ENCODE assay signal across 18 cellular contexts in the genomic region with DNA sequence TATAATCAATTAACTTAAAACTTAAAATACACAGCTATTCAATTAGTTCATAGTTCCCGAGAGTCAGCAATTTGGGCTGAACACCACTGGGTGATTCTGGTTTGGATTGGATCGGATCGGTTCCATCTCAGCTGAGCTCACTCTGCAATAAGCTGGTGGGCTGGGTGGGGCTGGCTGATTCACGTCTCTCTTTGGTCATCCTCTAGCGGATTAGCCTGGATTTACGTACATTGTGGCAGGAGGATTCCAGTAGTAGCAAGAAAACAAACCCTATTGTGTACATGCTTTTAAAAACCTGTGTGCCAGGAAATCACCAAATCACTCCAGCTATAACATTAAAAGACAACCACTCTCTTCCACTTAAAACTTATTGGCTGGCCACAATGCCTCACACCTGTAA. TPM values are rescaled to one million over a fixed set of nuclear protein-coding genes. Genes with fewer than 3 reads are reported as not detected.
A peak's percentile ranks its signal among the peaks of the same experiment; 100 is the strongest.
DNase-seq lines count a peak whose midpoint lies in the region; ATAC-seq, FAIRE-seq and TF ChIP-seq lines count a peak whose summit lies in the region.
"Had no signal": no experiment of that assay in that cellular context is flagged by ENCODE, and none has a peak within 500 bp of the region (broad histone marks: within the 10 kb centered on the region; RNA-seq: fewer than 3 reads in every experiment).

No MANE protein-coding gene starts in this region.

- H3K4me2 ChIP-seq in GM23248 (ENCODE audit: unreplicated experiment), result no peak overlapping the region
- no peak overlapping the region for H3K4me2 ChIP-seq in GM12878 (ENCODE audit: control insufficient read depth, insufficient read depth)
- H3K4me2 ChIP-seq: BLaER1 had no signal

- no peaks in the 10 kb centered on the region; the same call in none of the 2 replicates for H3K27me3 ChIP-seq in GM23248 (replicated peaks; ENCODE audit: insufficient read depth)
- no peaks in the 10 kb centered on the region for H3K27me3 ChIP-seq in HAP-1 (ENCODE audit: low read depth)
- no peaks in the 10 kb centered on the region for H3K27me3 ChIP-seq in GM12878 (replicated peaks in 1 of 2; ENCODE audit: control insufficient read depth in 2 of 2, insufficient read depth in 2 of 2, low read length in 1 of 2)
- no peaks in the 10 kb centered on the region for H3K27me3 ChIP-seq in left lung
- no peaks in the 10 kb centered on the region for H3K27me3 ChIP-seq in MG63
- H3K27me3 ChIP-seq: BLaER1 had no signal

- SMC1A ChIA-PET in GM12878 (lab: Charles Lee; ENCODE audit: uncharacterized antibody, unreplicated experiment), result no interaction called here

- POLR2A ChIA-PET in GM12878 (lab: Charles Lee), result no interaction called here

- BruUV-seq in GM12878 (replicated peaks; lab: Mats Ljungman, UMichigan), result no TSS peak

- H3K79me2 ChIP-seq in GM23248 (ENCODE audit: insufficient read depth) (no peaks in the 10 kb centered on the region), GM12878 (ENCODE audit: control insufficient read depth, insufficient read depth, low read length) (no peaks in the 10 kb centered on the region)

- TF ChIP-seq POLR2A in GM12878 (IDR thresholded peaks at IDR 0.05; ENCODE audit: low read depth, low read length), result no peak

- H4K20me1 ChIP-seq in GM23248 (ENCODE audit: insufficient read depth), result no peaks in the 10 kb centered on the region
- no peaks in the 10 kb centered on the region for H4K20me1 ChIP-seq in GM12878 (ENCODE audit: control insufficient read depth, insufficient read depth)
- H4K20me1 ChIP-seq: BLaER1 had no signal

- RAD21 ChIA-PET in GM12878 (lab: Charles Lee; ENCODE audit: unreplicated experiment), result no interaction called here

- no peak overlapping the region for H3K4me3 ChIP-seq in GM23248
- H3K4me3 ChIP-seq in HAP-1, result no peak overlapping the region
- no peak overlapping the region for H3K4me3 ChIP-seq in GM12878
- H3K4me3 ChIP-seq in left lung, result no peak overlapping the region
- no peak overlapping the region for H3K4me3 ChIP-seq in MG63
- H3K4me3 ChIP-seq: BLaER1 had no signal

- CTCF ChIA-PET in GM12878 (lab: Yijun Ruan, JAX), result no interaction called here
- CTCF ChIA-PET in activated naive CD4-positive, alpha-beta T cell treated with anti-CD3 and anti-CD28 coated beads for 36 hours (lab: Charles Lee), result no interaction called here

- no peak for TF ChIP-seq RAD21 in GM12878 (IDR thresholded peaks at IDR 0.05; ENCODE audit: insufficient read depth, low read depth, low read length)

- H3K4me1 Mint-ChIP-seq in activated naive CD4-positive, alpha-beta T cell treated with anti-CD3 and anti-CD28 coated beads for 36 hours (ENCODE audit: low read depth), result no peaks in the 10 kb centered on the region

- H3K9me2 ChIP-seq in GM23248 (ENCODE audit: insufficient read depth), result no peaks in the 10 kb centered on the region

- no peaks in the 10 kb centered on the region for H3K9me3 Mint-ChIP-seq in activated naive CD4-positive, alpha-beta T cell treated with anti-CD3 and anti-CD28 coated beads for 36 hours

- H3K27me3 Mint-ChIP-seq in activated naive CD4-positive, alpha-beta T cell treated with anti-CD3 and anti-CD28 coated beads for 36 hours (ENCODE audit: low read depth), result no peaks in the 10 kb centered on the region

- DNase-seq in GM23248, result peak; percentile 7
- peak; percentile 67 to 74 for DNase-seq in HAP-1 (ENCODE audit: low spot score in 2 of 2)
- DNase-seq in GM12878 (ENCODE audit: low read depth, low spot score), result no peak
- DNase-seq in activated naive CD4-positive, alpha-beta T cell treated with anti-CD3 and anti-CD28 coated beads for 36 hours, result no peak
- no peak for DNase-seq in left lung
- no peak for DNase-seq in MG63
- DNase-seq in H4 (ENCODE audit: low spot score), result no peak
- DNase-seq: 8988T; AML-193; Caco-2; CD8-positive, alpha-beta memory T cell; DMS53; GF-D8 had no signal

- no peak overlapping the region for H3K4me3 Mint-ChIP-seq in activated naive CD4-positive, alpha-beta T cell treated with anti-CD3 and anti-CD28 coated beads for 36 hours
- H3K4me3 Mint-ChIP-seq: IgD-negative memory B cell had no signal

- no peak for FAIRE-seq in GM12878 (lab: Jason Lieb, UNC)

- no peak for ATAC-seq in GM12878
- ATAC-seq in esophagus mucosa, result peak; percentile 55
- ATAC-seq in left lung, result no peak
- ATAC-seq: HCT116 had no signal

- intact Hi-C loops in GM12878 (cut with micrococcal nuclease; ENCODE audit: unreplicated experiment), result no loop called here
- intact Hi-C loops in activated naive CD4-positive, alpha-beta T cell treated with anti-CD3 and anti-CD28 coated beads for 36 hours (cut with micrococcal nuclease), result no loop called here
- intact Hi-C loops in left lung (cut with DNase I), result no loop called here

- 33 to 44% methylated on average over 6 of the region's 6 CpGs for WGBS in GM23248 (ENCODE audit: low coverage in 1 of 2, low lambda C conversion rate in 2 of 2, missing lambda C conversion rate in 2 of 2), 2 experiments
- WGBS in GM12878 (ENCODE audit: insufficient coverage, insufficient replicate concordance, low lambda C conversion rate, missing lambda C conversion rate), result 70% methylated on average over 6 of the region's 6 CpGs

- H3K9ac ChIP-seq in GM23248 (no peak overlapping the region), GM12878 (ENCODE audit: control insufficient read depth, insufficient read depth, low read length) (no peak overlapping the region)
- H3K9ac ChIP-seq: BLaER1 had no signal

- H3K27ac ChIP-seq in GM23248 (no peak overlapping the region), GM12878 (ENCODE audit: control insufficient read depth, insufficient read depth) (0 out of 2 replicates have a peak overlapping the region, but pooled peaks have one; percentile 20), left lung (no peak overlapping the region)
- H3K27ac ChIP-seq: BLaER1 had no signal

- H2AFZ ChIP-seq in GM23248 (no peak overlapping the region), GM12878 (ENCODE audit: control insufficient read depth, low read depth, low read length) (no peak overlapping the region)

- H3K36me3 Mint-ChIP-seq in activated naive CD4-positive, alpha-beta T cell treated with anti-CD3 and anti-CD28 coated beads for 36 hours (ENCODE audit: low read depth), result no peaks in the 10 kb centered on the region
- H3K36me3 Mint-ChIP-seq: CD8-positive, alpha-beta memory T cell had no signal

- no peaks in the 10 kb centered on the region for H3K36me3 ChIP-seq in GM23248 (ENCODE audit: low read depth)
- H3K36me3 ChIP-seq in HAP-1 (replicated peaks), result no peaks in the 10 kb centered on the region
- H3K36me3 ChIP-seq in GM12878 (ENCODE audit: control insufficient read depth in 2 of 2, insufficient read depth in 2 of 2, low read length in 1 of 2), result no peaks in the 10 kb centered on the region
- no peaks in the 10 kb centered on the region for H3K36me3 ChIP-seq in left lung
- no peaks in the 10 kb centered on the region for H3K36me3 ChIP-seq in MG63
- H3K36me3 ChIP-seq: BLaER1 had no signal

- TF ChIP-seq EP300 in GM12878 (IDR thresholded peaks at IDR 0.05; ENCODE audit: borderline replicate concordance in 1 of 2, control insufficient read depth in 1 of 2, low read depth in 2 of 2, low read length in 2 of 2), result no peak

- no peaks in the 10 kb centered on the region for H3K9me3 ChIP-seq in GM23248 (ENCODE audit: low read depth)
- no peaks in the 10 kb centered on the region for H3K9me3 ChIP-seq in HAP-1
- H3K9me3 ChIP-seq in GM12878 (replicated peaks; ENCODE audit: control insufficient read depth, insufficient read depth, low read length), result no peaks in the 10 kb centered on the region
- no peaks in the 10 kb centered on the region for H3K9me3 ChIP-seq in left lung
- H3K9me3 ChIP-seq in MG63, result no peaks in the 10 kb centered on the region

- no peak overlapping the region for H3K27ac Mint-ChIP-seq in activated naive CD4-positive, alpha-beta T cell treated with anti-CD3 and anti-CD28 coated beads for 36 hours
- H3K27ac Mint-ChIP-seq: IgD-negative memory B cell had no signal

- TF ChIP-seq CTCF in GM12878 (IDR thresholded peaks at IDR 0.05 in 2 of 3, conservative IDR thresholded peaks at IDR 0.05 in 1 of 3; ENCODE audit: control insufficient read depth in 2 of 3, extremely low read depth in 1 of 3, insufficient read depth in 1 of 3, low read depth in 3 of 3, low read length in 3 of 3) (no peak), left lung (IDR thresholded peaks at IDR 0.05) (no peak)

- H3F3A ChIP-seq in GM23248 (ENCODE audit: insufficient read depth), result no peaks in the 10 kb centered on the region

- in situ Hi-C loops in GM23248 (cut with MboI), result no loop called here
- in situ Hi-C loops in HAP-1 (cut with MboI; ENCODE audit: low sequenced_read_pairs), result no loop called here
- in situ Hi-C loops in GM12878 (cut with MboI), result no loop called here

- H3K4me1 ChIP-seq in GM23248 (ENCODE audit: insufficient read depth) (no peaks in the 10 kb centered on the region), HAP-1 (peaks cover 6% of the 10 kb centered on the region), GM12878 (ENCODE audit: control insufficient read depth, insufficient read depth, low read length) (peaks cover 34% of the 10 kb centered on the region), left lung (no peaks in the 10 kb centered on the region)
- H3K4me1 ChIP-seq: Caco-2 had no signal

RNA-seq across cellular contexts. Expression of a gene that starts 3.2 kb away (rescaled TPM):
- total RNA-seq in GM23248 (2014; rRNA removed; shearing (Covaris generic)), result not detected in 2 replicates
- polyA plus RNA-seq in GM23248 (2016; fragmentation: Nextera tagmentation; extraction: Ambion mirVana), result not detected in 2 replicates
- not detected in 2 replicates for total RNA-seq in GM12878 (2013; cell fraction: nucleolus; rRNA removed)
- total RNA-seq in GM12878 (2014; rRNA removed), result 2.4 and 5.5 TPM in 2 replicates
- 6.5 and 7.1 TPM in 2 replicates for total RNA-seq in GM12878 (2014; rRNA removed; fragmentation: Illumina TruSeq; extraction: Trizol)
- total RNA-seq in GM12878 (2021), result 3.7 and 3.8 TPM in 2 replicates
- 2.1 TPM for polyA plus RNA-seq in GM12878 (2011; ENCODE audit: low read depth)
- 0.38 and 0.84 TPM in 2 replicates for polyA plus RNA-seq in GM12878 (2011; rRNA removed)
- 0.19 and 0.62 TPM in 2 replicates for polyA plus RNA-seq in GM12878 (2011; cell fraction: cytosol; rRNA removed)
- polyA plus RNA-seq in GM12878 (2011; cell fraction: nucleus; rRNA removed), result 0.13 and 0.23 TPM in 2 replicates
- 0.98 and 2.3 TPM in 2 replicates for polyA plus RNA-seq in GM12878 (2012)
- 5.0 and 5.3 TPM in 2 replicates for polyA plus RNA-seq in GM12878 (2014; fragmentation: Illumina TruSeq; extraction: Trizol)
- 10 to 100 TPM in 1 of 2 experiments, 1 to 10 TPM in 1; 9.9 to 12.2 TPM for polyA plus RNA-seq in GM12878 (2014; fragmentation: Nextera tagmentation; extraction: Ambion mirVana)
- polyA plus RNA-seq in GM12878 (2014; rRNA removed), result 2.7 and 3.5 TPM in 2 replicates
- polyA plus RNA-seq in GM12878 (2016; fragmentation: Nextera tagmentation; extraction: Ambion mirVana), result 1 to 10 TPM; 1.2 to 1.9 TPM
- 0.57 and 0.95 TPM in 2 replicates for polyA minus RNA-seq in GM12878 (2011; rRNA and poly(A)+ RNA removed)
- not detected in 2 replicates for polyA minus RNA-seq in GM12878 (2011; cell fraction: cytosol; rRNA and poly(A)+ RNA removed)
- polyA minus RNA-seq in GM12878 (2011; cell fraction: nucleus; rRNA and poly(A)+ RNA removed), result not detected in 2 replicates
- not detected for total RNA-seq in esophagus mucosa
- total RNA-seq in activated naive CD4-positive, alpha-beta T cell treated with anti-CD3 and anti-CD28 coated beads for 36 hours, result not detected
- not detected for total RNA-seq in left lung
- not detected in 2 replicates for total RNA-seq in MG63 (2014; rRNA removed; shearing (Covaris generic); ENCODE audit: low replicate concordance)
- total RNA-seq in H4 (2014; rRNA removed; shearing (Covaris generic)), result not detected in 2 replicates
- total RNA-seq: Caco-2; CD8-positive, alpha-beta memory T cell; HT-29 had no signal
- polyA plus RNA-seq: CD8-positive, alpha-beta memory T cell had no signal

RNA-seq across cellular contexts. Expression of a gene that starts 14.7 kb away (rescaled TPM):
- total RNA-seq in GM23248 (2014; rRNA removed; shearing (Covaris generic)), result not detected in 2 replicates
- polyA plus RNA-seq in GM23248 (2016; fragmentation: Nextera tagmentation; extraction: Ambion mirVana) (not detected in 2 replicates), GM12878 (2011; rRNA removed) (not detected in 2 replicates), GM12878 (2014; fragmentation: Illumina TruSeq; extraction: Trizol) (not detected in 2 replicates), GM12878 (2014; fragmentation: Nextera tagmentation; extraction: Ambion mirVana) (not detected), GM12878 (2014; rRNA removed) (not detected in 2 replicates), GM12878 (2016; fragmentation: Nextera tagmentation; extraction: Ambion mirVana) (not detected)
- not detected in 2 replicates for total RNA-seq in GM12878 (2013; cell fraction: nucleolus; rRNA removed)
- total RNA-seq in GM12878 (2014; rRNA removed) (not detected in 2 replicates), GM12878 (2014; rRNA removed; fragmentation: Illumina TruSeq; extraction: Trizol) (not detected in 2 replicates), GM12878 (2021) (not detected in 2 replicates), esophagus mucosa (not detected), left lung (not detected)
- not detected for polyA plus RNA-seq in GM12878 (2011; ENCODE audit: low read depth)
- polyA plus RNA-seq in GM12878 (2011; cell fraction: cytosol; rRNA removed), result not detected in 2 replicates
- not detected in 2 replicates for polyA plus RNA-seq in GM12878 (2011; cell fraction: nucleus; rRNA removed)
- polyA plus RNA-seq in GM12878 (2012), result not detected in 2 replicates
- not detected in 2 replicates for polyA minus RNA-seq in GM12878 (2011; rRNA and poly(A)+ RNA removed)
- not detected in 2 replicates for polyA minus RNA-seq in GM12878 (2011; cell fraction: cytosol; rRNA and poly(A)+ RNA removed)
- not detected in 2 replicates for polyA minus RNA-seq in GM12878 (2011; cell fraction: nucleus; rRNA and poly(A)+ RNA removed)
- not detected for total RNA-seq in activated naive CD4-positive, alpha-beta T cell treated with anti-CD3 and anti-CD28 coated beads for 36 hours
- total RNA-seq in MG63 (2014; rRNA removed; shearing (Covaris generic); ENCODE audit: low replicate concordance), result not detected in 2 replicates
- not detected in 2 replicates for total RNA-seq in H4 (2014; rRNA removed; shearing (Covaris generic))
- total RNA-seq: Caco-2; CD8-positive, alpha-beta memory T cell; HT-29 had no signal
- polyA plus RNA-seq: CD8-positive, alpha-beta memory T cell; IgD-negative memory B cell had no signal

RNA-seq across cellular contexts. Expression of a gene that starts 38.9 kb away (rescaled TPM):
- total RNA-seq in GM23248 (2014; rRNA removed; shearing (Covaris generic)), result 0.13 TPM in 1 of 2 replicates, not detected in the other
- 0.13 TPM in 1 of 2 replicates, not detected in the other for polyA plus RNA-seq in GM23248 (2016; fragmentation: Nextera tagmentation; extraction: Ambion mirVana)
- total RNA-seq in GM12878 (2013; cell fraction: nucleolus; rRNA removed), result 0.10 and 0.25 TPM in 2 replicates
- total RNA-seq in GM12878 (2014; rRNA removed), result not detected in 2 replicates
- not detected in 2 replicates for total RNA-seq in GM12878 (2014; rRNA removed; fragmentation: Illumina TruSeq; extraction: Trizol)
- 0.29 and 0.51 TPM in 2 replicates for total RNA-seq in GM12878 (2021)
- 0.05 TPM for polyA plus RNA-seq in GM12878 (2011; ENCODE audit: low read depth)
- 0.04 TPM in 1 of 2 replicates, not detected in the other for polyA plus RNA-seq in GM12878 (2011; rRNA removed)
- not detected in 2 replicates for polyA plus RNA-seq in GM12878 (2011; cell fraction: cytosol; rRNA removed)
- 0.04 and 0.09 TPM in 2 replicates for polyA plus RNA-seq in GM12878 (2011; cell fraction: nucleus; rRNA removed)
- not detected in 2 replicates for polyA plus RNA-seq in GM12878 (2012)
- not detected in 2 replicates for polyA plus RNA-seq in GM12878 (2014; fragmentation: Illumina TruSeq; extraction: Trizol)
- not detected for polyA plus RNA-seq in GM12878 (2014; fragmentation: Nextera tagmentation; extraction: Ambion mirVana)
- polyA plus RNA-seq in GM12878 (2014; rRNA removed), result 0.01 TPM in 1 of 2 replicates, not detected in the other
- polyA plus RNA-seq in GM12878 (2016; fragmentation: Nextera tagmentation; extraction: Ambion mirVana), result not detected
- polyA minus RNA-seq in GM12878 (2011; rRNA and poly(A)+ RNA removed), result 0.05 and 0.59 TPM in 2 replicates
- polyA minus RNA-seq in GM12878 (2011; cell fraction: cytosol; rRNA and poly(A)+ RNA removed), result not detected in 2 replicates
- polyA minus RNA-seq in GM12878 (2011; cell fraction: nucleus; rRNA and poly(A)+ RNA removed), result under 0.01 and 0.29 TPM in 2 replicates
- total RNA-seq in esophagus mucosa, result 0.52 TPM
- total RNA-seq in activated naive CD4-positive, alpha-beta T cell treated with anti-CD3 and anti-CD28 coated beads for 36 hours, result not detected
- total RNA-seq in left lung, result under 1 TPM; 0.06 to 0.21 TPM
- total RNA-seq in MG63 (2014; rRNA removed; shearing (Covaris generic); ENCODE audit: low replicate concordance), result not detected in 2 replicates
- not detected in 2 replicates for total RNA-seq in H4 (2014; rRNA removed; shearing (Covaris generic))
- total RNA-seq: Caco-2; CD8-positive, alpha-beta memory T cell; HT-29 had no signal
- polyA plus RNA-seq: CD8-positive, alpha-beta memory T cell; IgD-negative memory B cell had no signal

RNA-seq across cellular contexts. Expression of a gene that starts 39.1 kb away (rescaled TPM):
- not detected in 2 replicates for total RNA-seq in GM23248 (2014; rRNA removed; shearing (Covaris generic))
- polyA plus RNA-seq in GM23248 (2016; fragmentation: Nextera tagmentation; extraction: Ambion mirVana) (not detected in 2 replicates), GM12878 (2011; rRNA removed) (0.07 TPM in 1 of 2 replicates, not detected in the other), GM12878 (2014; fragmentation: Illumina TruSeq; extraction: Trizol) (not detected in 2 replicates), GM12878 (2014; fragmentation: Nextera tagmentation; extraction: Ambion mirVana) (under 1 TPM in 1 of 2 experiments, not detected in 1; 0.05 TPM), GM12878 (2014; rRNA removed) (not detected in 2 replicates), GM12878 (2016; fragmentation: Nextera tagmentation; extraction: Ambion mirVana) (not detected)
- not detected in 2 replicates for total RNA-seq in GM12878 (2013; cell fraction: nucleolus; rRNA removed)
- total RNA-seq in GM12878 (2014; rRNA removed) (not detected in 2 replicates), GM12878 (2014; rRNA removed; fragmentation: Illumina TruSeq; extraction: Trizol) (not detected in 2 replicates), GM12878 (2021) (not detected in 2 replicates), esophagus mucosa (not detected), left lung (not detected)
- polyA plus RNA-seq in GM12878 (2011; ENCODE audit: low read depth), result not detected
- not detected in 2 replicates for polyA plus RNA-seq in GM12878 (2011; cell fraction: cytosol; rRNA removed)
- not detected in 2 replicates for polyA plus RNA-seq in GM12878 (2011; cell fraction: nucleus; rRNA removed)
- not detected in 2 replicates for polyA plus RNA-seq in GM12878 (2012)
- not detected in 2 replicates for polyA minus RNA-seq in GM12878 (2011; rRNA and poly(A)+ RNA removed)
- polyA minus RNA-seq in GM12878 (2011; cell fraction: cytosol; rRNA and poly(A)+ RNA removed), result not detected in 2 replicates
- not detected in 2 replicates for polyA minus RNA-seq in GM12878 (2011; cell fraction: nucleus; rRNA and poly(A)+ RNA removed)
- total RNA-seq in activated naive CD4-positive, alpha-beta T cell treated with anti-CD3 and anti-CD28 coated beads for 36 hours, result not detected
- total RNA-seq in MG63 (2014; rRNA removed; shearing (Covaris generic); ENCODE audit: low replicate concordance), result not detected in 2 replicates
- total RNA-seq in H4 (2014; rRNA removed; shearing (Covaris generic)), result not detected in 2 replicates
- total RNA-seq: CD8-positive, alpha-beta memory T cell; HT-29 had no signal
- polyA plus RNA-seq: CD8-positive, alpha-beta memory T cell; IgD-negative memory B cell had no signal

RNA-seq across cellular contexts. Expression of a gene that starts 54.8 kb away (rescaled TPM):
- total RNA-seq in GM23248 (2014; rRNA removed; shearing (Covaris generic)), result not detected in 2 replicates
- polyA plus RNA-seq in GM23248 (2016; fragmentation: Nextera tagmentation; extraction: Ambion mirVana), result not detected in 2 replicates
- not detected in 2 replicates for total RNA-seq in GM12878 (2013; cell fraction: nucleolus; rRNA removed)
- not detected in 2 replicates for total RNA-seq in GM12878 (2014; rRNA removed)
- not detected in 2 replicates for total RNA-seq in GM12878 (2014; rRNA removed; fragmentation: Illumina TruSeq; extraction: Trizol)
- total RNA-seq in GM12878 (2021), result not detected in 2 replicates
- polyA plus RNA-seq in GM12878 (2011; ENCODE audit: low read depth), result not detected
- not detected in 2 replicates for polyA plus RNA-seq in GM12878 (2011; rRNA removed)
- not detected in 2 replicates for polyA plus RNA-seq in GM12878 (2011; cell fraction: cytosol; rRNA removed)
- polyA plus RNA-seq in GM12878 (2011; cell fraction: nucleus; rRNA removed), result not detected in 2 replicates
- polyA plus RNA-seq in GM12878 (2012), result not detected in 2 replicates
- polyA plus RNA-seq in GM12878 (2014; fragmentation: Illumina TruSeq; extraction: Trizol), result not detected in 2 replicates
- polyA plus RNA-seq in GM12878 (2014; fragmentation: Nextera tagmentation; extraction: Ambion mirVana), result not detected
- not detected in 2 replicates for polyA plus RNA-seq in GM12878 (2014; rRNA removed)
- polyA plus RNA-seq in GM12878 (2016; fragmentation: Nextera tagmentation; extraction: Ambion mirVana), result not detected
- not detected in 2 replicates for polyA minus RNA-seq in GM12878 (2011; rRNA and poly(A)+ RNA removed)
- not detected in 2 replicates for polyA minus RNA-seq in GM12878 (2011; cell fraction: cytosol; rRNA and poly(A)+ RNA removed)
- not detected in 2 replicates for polyA minus RNA-seq in GM12878 (2011; cell fraction: nucleus; rRNA and poly(A)+ RNA removed)
- total RNA-seq in esophagus mucosa, result not detected
- not detected for total RNA-seq in activated naive CD4-positive, alpha-beta T cell treated with anti-CD3 and anti-CD28 coated beads for 36 hours
- under 1 TPM in 1 of 2 donors, not detected in 1; 0.52 TPM for total RNA-seq in left lung
- total RNA-seq in MG63 (2014; rRNA removed; shearing (Covaris generic); ENCODE audit: low replicate concordance), result not detected in 2 replicates
- total RNA-seq in H4 (2014; rRNA removed; shearing (Covaris generic)), result not detected in 2 replicates
- total RNA-seq: CD8-positive, alpha-beta memory T cell; HT-29 had no signal
- polyA plus RNA-seq: CD8-positive, alpha-beta memory T cell; IgD-negative memory B cell had no signal

Comparison
In these comparisons a context has a peak if more than half of its experiments do, and no peak if none do; other contexts are left out.
1. DNase-seq: peak in GM23248 (single experiment) and HAP-1 (2 of 2); none in GM12878 (single experiment), activated naive CD4-positive, alpha-beta T cell treated with anti-CD3 and anti-CD28 coated beads for 36 hours (single experiment), left lung (0 of 2), MG63 (single experiment) and H4 (single experiment).